Comparison of ENCODE assay signal across 16 cellular contexts in genomic region chr1:171441278-171441677, GRCh38. TPM values are rescaled to one million over a fixed set of nuclear protein-coding genes. Genes with fewer than 3 reads are reported as not detected.
DNase-seq lines count a peak whose midpoint lies in the region; FAIRE-seq and TF ChIP-seq lines count a peak whose summit lies in the region.
"Had no signal": no experiment of that assay in that cellular context is flagged by ENCODE, and none has a peak within 500 bp of the region (broad histone marks: within the 10 kb centered on the region; RNA-seq: fewer than 3 reads in every experiment).

No MANE protein-coding gene starts in this region.

- H3K36me3 ChIP-seq in ACC112 (ENCODE audit: insufficient read depth, low read length) (no peaks in the 10 kb centered on the region), astrocyte (ENCODE audit: insufficient read depth, low read length) (no peaks in the 10 kb centered on the region), uterus (no peaks in the 10 kb centered on the region)

- H3K9me3 ChIP-seq in astrocyte (ENCODE audit: insufficient read depth, low read depth, low read length) (no peaks in the 10 kb centered on the region), uterus (no peaks in the 10 kb centered on the region)

- H3K9me3 Mint-ChIP-seq in astrocyte (ENCODE audit: unreplicated experiment) = no peaks in the 10 kb centered on the region
- no peaks in the 10 kb centered on the region for H3K9me3 Mint-ChIP-seq in activated T-cell treated with anti-CD3 and anti-CD28 coated beads, Interleukin-2, amount 50 U/mL, for 24 hours
- H3K9me3 Mint-ChIP-seq: activated naive CD8-positive, alpha-beta T cell treated with anti-CD3 and anti-CD28 coated beads, Interleukin-2, amount 50 U/mL, for 24 hours; type B pancreatic cell had no signal

- no peak for FAIRE-seq in astrocyte (lab: Jason Lieb, UNC)

- H3K27ac ChIP-seq in ACC112 (ENCODE audit: low read depth, low read length) = peak overlapping the region; percentile 61
- peak overlapping the region; percentile 12 for H3K27ac ChIP-seq in astrocyte (ENCODE audit: low read depth, low read length)
- H3K27ac ChIP-seq in uterus = no peak overlapping the region

- H3K27me3 Mint-ChIP-seq in astrocyte (ENCODE audit: low read depth, unreplicated experiment) = no peaks in the 10 kb centered on the region
- no peaks in the 10 kb centered on the region for H3K27me3 Mint-ChIP-seq in activated T-cell treated with anti-CD3 and anti-CD28 coated beads, Interleukin-2, amount 50 U/mL, for 24 hours
- H3K27me3 Mint-ChIP-seq: activated naive CD8-positive, alpha-beta T cell treated with anti-CD3 and anti-CD28 coated beads, Interleukin-2, amount 50 U/mL, for 24 hours; type B pancreatic cell had no signal

- H3K27me3 ChIP-seq in ACC112 (ENCODE audit: insufficient read depth, low read length) (no peaks in the 10 kb centered on the region), astrocyte (ENCODE audit: insufficient read depth, low read length) (no peaks in the 10 kb centered on the region), uterus (no peaks in the 10 kb centered on the region)

- in situ Hi-C loops in GM13976 (cut with MboI; ENCODE audit: low sequenced_read_pairs, unreplicated experiment) = no loop called here

- H3K27ac Mint-ChIP-seq in astrocyte (ENCODE audit: unreplicated experiment) = no peak overlapping the region
- no peak overlapping the region for H3K27ac Mint-ChIP-seq in activated T-cell treated with anti-CD3 and anti-CD28 coated beads, Interleukin-2, amount 50 U/mL, for 24 hours
- H3K27ac Mint-ChIP-seq: activated naive CD8-positive, alpha-beta T cell treated with anti-CD3 and anti-CD28 coated beads, Interleukin-2, amount 50 U/mL, for 24 hours; type B pancreatic cell had no signal

- H3K4me1 ChIP-seq in ACC112 (ENCODE audit: control insufficient read depth, insufficient read depth, low read length, unreplicated experiment) (peaks cover 24% of the 10 kb centered on the region), astrocyte (ENCODE audit: insufficient read depth, low read length) (peaks cover 7% of the 10 kb centered on the region), uterus (no peaks in the 10 kb centered on the region)

- no peak overlapping the region for H3K4me3 Mint-ChIP-seq in astrocyte (ENCODE audit: unreplicated experiment)
- H3K4me3 Mint-ChIP-seq in activated T-cell treated with anti-CD3 and anti-CD28 coated beads, Interleukin-2, amount 50 U/mL, for 24 hours = no peak overlapping the region
- H3K4me3 Mint-ChIP-seq: activated naive CD8-positive, alpha-beta T cell treated with anti-CD3 and anti-CD28 coated beads, Interleukin-2, amount 50 U/mL, for 24 hours; type B pancreatic cell had no signal

- H3K79me2 ChIP-seq in ACC112 (ENCODE audit: control insufficient read depth, insufficient read depth, low read length, unreplicated experiment) (no peaks in the 10 kb centered on the region), astrocyte (ENCODE audit: insufficient read depth, low read length) (no peaks in the 10 kb centered on the region)

- no peak for TF ChIP-seq CTCF in astrocyte (IDR thresholded peaks at IDR 0.05; ENCODE audit: insufficient read depth, low read depth, low read length)
- no peak for TF ChIP-seq CTCF in uterus (IDR thresholded peaks at IDR 0.05)
- TF ChIP-seq CTCF in GM13976 (IDR thresholded peaks at IDR 0.05; ENCODE audit: borderline replicate concordance, control extremely low read depth, extremely low read depth, insufficient read depth, missing control alignments) = no peak

- no peak for TF ChIP-seq POLR2A in uterus (IDR thresholded peaks at IDR 0.05)

- no peak overlapping the region for H3K4me2 ChIP-seq in astrocyte (ENCODE audit: low read length)

- H3K9ac ChIP-seq in astrocyte (ENCODE audit: low read length) = no peak overlapping the region

- H3K4me3 ChIP-seq in ACC112 (ENCODE audit: low read depth, low read length) (no peak overlapping the region), astrocyte (ENCODE audit: insufficient read depth, low read depth, low read length) (no peak overlapping the region), uterus (no peak overlapping the region)

- DNase-seq in HS-27A (ENCODE audit: low read depth) (peak; percentile 33), astrocyte (ENCODE audit: low read depth) (peak; percentile 83), glomerular endothelial cell (ENCODE audit: extremely low read depth, low read depth, low spot score) (peak; percentile 36), uterus (no peak), SHP77 treated with DMSO at 0.1 percent for 48 hours (lab: John Stamatoyannopoulos, UW) (no peak), GM13976 (ENCODE audit: low spot score) (no peak)
- no peak for DNase-seq in activated T-cell treated with anti-CD3 and anti-CD28 coated beads, Interleukin-2, amount 50 U/mL, for 24 hours
- DNase-seq: activated naive CD8-positive, alpha-beta T cell treated with anti-CD3 and anti-CD28 coated beads, Interleukin-2, amount 50 U/mL, for 24 hours; AML-193; DND-41; H7; NCI-H1436; NCI-H524; stimulated activated CD8-positive, alpha-beta memory T cell treated with anti-CD3 and anti-CD28 coated beads, Interleukin-4, amount 100 ng/mL, for 48 hours had no signal

- H3K36me3 Mint-ChIP-seq in astrocyte (ENCODE audit: low read depth, unreplicated experiment) = no peaks in the 10 kb centered on the region
- H3K36me3 Mint-ChIP-seq in activated T-cell treated with anti-CD3 and anti-CD28 coated beads, Interleukin-2, amount 50 U/mL, for 24 hours (ENCODE audit: low read depth) = no peaks in the 10 kb centered on the region
- H3K36me3 Mint-ChIP-seq: type B pancreatic cell had no signal

- H2AFZ ChIP-seq in ACC112 (ENCODE audit: low read length, unreplicated experiment) (no peak overlapping the region), astrocyte (ENCODE audit: low read depth, low read length) (no peak overlapping the region)

- H3K4me1 Mint-ChIP-seq in astrocyte (ENCODE audit: low read depth, unreplicated experiment) = peaks cover 5% of the 10 kb centered on the region
- no peaks in the 10 kb centered on the region for H3K4me1 Mint-ChIP-seq in activated T-cell treated with anti-CD3 and anti-CD28 coated beads, Interleukin-2, amount 50 U/mL, for 24 hours (ENCODE audit: low read depth)
- H3K4me1 Mint-ChIP-seq: activated naive CD8-positive, alpha-beta T cell treated with anti-CD3 and anti-CD28 coated beads, Interleukin-2, amount 50 U/mL, for 24 hours had no signal

- H4K20me1 ChIP-seq in astrocyte (ENCODE audit: insufficient read depth, low read length) = no peaks in the 10 kb centered on the region

- intact Hi-C loops in uterus (cut with DNase I; ENCODE audit: low total_unique reads) = no loop called here

RNA-seq across cellular contexts. Expression of gene PRRC2C, which starts 44.1 kb away (rescaled TPM):
- total RNA-seq in astrocyte = 191 and 196 TPM in 2 replicates
- total RNA-seq in glomerular endothelial cell = 97.8 and 140 TPM in 2 replicates
- total RNA-seq in uterus = 100 to 1,000 TPM in 1 of 4 donors, 10 to 100 TPM in 3; 32.1 to 210 (median 76.1) TPM

Comparison
In these comparisons a context has a peak if more than half of its experiments do, and no peak if none do; other contexts are left out.
1. H3K27ac ChIP-seq: peak in ACC112 (single experiment) and astrocyte (single experiment); none in uterus (0 of 2).
2. DNase-seq: peak in HS-27A (single experiment), astrocyte (single experiment) and glomerular endothelial cell (single experiment); none in uterus (0 of 2), SHP77 treated with DMSO at 0.1 percent for 48 hours (single experiment), GM13976 (single experiment) and activated T-cell treated with anti-CD3 and anti-CD28 coated beads, Interleukin-2, amount 50 U/mL, for 24 hours (single experiment).